1 cellular context compared by ENCODE assay signal in the genomic region with DNA sequence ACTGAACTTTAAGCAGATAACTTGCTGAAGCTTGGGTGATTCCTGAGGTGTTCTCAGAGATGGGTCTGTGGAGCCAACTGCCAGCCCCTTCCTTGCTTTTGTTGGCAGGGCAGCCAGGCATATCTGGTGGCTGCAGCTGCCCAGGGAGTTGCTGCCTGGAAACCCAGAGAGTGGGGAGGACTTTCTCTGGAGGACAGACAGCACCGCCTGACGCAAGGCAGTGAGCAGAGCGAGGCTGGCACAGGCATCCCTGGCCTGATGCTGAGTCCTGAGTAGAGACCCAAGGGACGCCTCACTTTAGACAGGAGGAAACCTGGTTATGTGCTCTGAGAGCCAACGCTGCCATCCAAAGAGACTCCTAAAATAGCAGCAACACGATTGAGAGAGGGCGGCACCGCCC.
TF ChIP-seq lines count a peak whose summit lies in the region.

No MANE protein-coding gene starts in this region.

TF ChIP-seq in K562, 482 proteins besides CTCF, POLR2A, EP300 and RAD21:
- TF ChIP-seq ERF (CRISPR knock-in tag; IDR thresholded peaks at IDR 0.05) (no peak), HMG20A (CRISPR knock-in tag; conservative IDR thresholded peaks at IDR 0.05) (no peak), RCOR1 (IDR thresholded peaks at IDR 0.05; ENCODE audit: borderline replicate concordance in 1 of 2, low read depth in 2 of 2, low read length in 2 of 2) (no peak), TAF15 (IDR thresholded peaks at IDR 0.05; ENCODE audit: low read depth, low read length) (0 out of 2 replicates have a peak, but pooled peaks have one; percentile 37)
- TF ChIP-seq, protein P1, sequence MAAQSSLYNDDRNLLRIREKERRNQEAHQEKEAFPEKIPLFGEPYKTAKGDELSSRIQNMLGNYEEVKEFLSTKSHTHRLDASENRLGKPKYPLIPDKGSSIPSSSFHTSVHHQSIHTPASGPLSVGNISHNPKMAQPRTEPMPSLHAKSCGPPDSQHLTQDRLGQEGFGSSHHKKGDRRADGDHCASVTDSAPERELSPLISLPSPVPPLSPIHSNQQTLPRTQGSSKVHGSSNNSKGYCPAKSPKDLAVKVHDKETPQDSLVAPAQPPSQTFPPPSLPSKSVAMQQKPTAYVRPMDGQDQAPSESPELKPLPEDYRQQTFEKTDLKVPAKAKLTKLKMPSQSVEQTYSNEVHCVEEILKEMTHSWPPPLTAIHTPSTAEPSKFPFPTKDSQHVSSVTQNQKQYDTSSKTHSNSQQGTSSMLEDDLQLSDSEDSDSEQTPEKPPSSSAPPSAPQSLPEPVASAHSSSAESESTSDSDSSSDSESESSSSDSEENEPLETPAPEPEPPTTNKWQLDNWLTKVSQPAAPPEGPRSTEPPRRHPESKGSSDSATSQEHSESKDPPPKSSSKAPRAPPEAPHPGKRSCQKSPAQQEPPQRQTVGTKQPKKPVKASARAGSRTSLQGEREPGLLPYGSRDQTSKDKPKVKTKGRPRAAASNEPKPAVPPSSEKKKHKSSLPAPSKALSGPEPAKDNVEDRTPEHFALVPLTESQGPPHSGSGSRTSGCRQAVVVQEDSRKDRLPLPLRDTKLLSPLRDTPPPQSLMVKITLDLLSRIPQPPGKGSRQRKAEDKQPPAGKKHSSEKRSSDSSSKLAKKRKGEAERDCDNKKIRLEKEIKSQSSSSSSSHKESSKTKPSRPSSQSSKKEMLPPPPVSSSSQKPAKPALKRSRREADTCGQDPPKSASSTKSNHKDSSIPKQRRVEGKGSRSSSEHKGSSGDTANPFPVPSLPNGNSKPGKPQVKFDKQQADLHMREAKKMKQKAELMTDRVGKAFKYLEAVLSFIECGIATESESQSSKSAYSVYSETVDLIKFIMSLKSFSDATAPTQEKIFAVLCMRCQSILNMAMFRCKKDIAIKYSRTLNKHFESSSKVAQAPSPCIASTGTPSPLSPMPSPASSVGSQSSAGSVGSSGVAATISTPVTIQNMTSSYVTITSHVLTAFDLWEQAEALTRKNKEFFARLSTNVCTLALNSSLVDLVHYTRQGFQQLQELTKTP (IDR thresholded peaks at IDR 0.05; ENCODE audit: low read depth in 1 of 2, partially characterized antibody in 2 of 2), result no peak
